In the genomic region with DNA sequence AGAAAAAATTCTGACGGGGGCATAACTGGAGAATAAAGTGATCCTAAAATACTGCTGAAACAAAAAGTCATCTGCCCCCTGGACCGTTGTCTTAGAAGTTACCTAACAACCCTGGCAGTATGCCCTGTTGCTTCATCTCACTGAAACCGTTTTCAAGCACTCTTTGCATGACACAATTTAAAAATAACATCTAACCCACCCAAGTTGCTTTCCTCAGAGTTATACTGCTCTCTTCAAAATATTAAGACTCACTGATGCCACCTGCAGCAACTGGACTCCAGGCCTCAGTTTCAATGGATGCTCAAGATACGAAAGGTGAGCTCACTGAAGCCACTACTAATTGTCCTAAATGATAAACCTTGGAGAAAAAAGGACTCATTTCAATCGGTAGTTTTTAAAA, we compare ENCODE assay signal across 11 cellular contexts. TPM values are rescaled to one million over a fixed set of nuclear protein-coding genes. Genes with fewer than 3 reads are reported as not detected.
DNase-seq lines count a peak whose midpoint lies in the region; ATAC-seq, FAIRE-seq and TF ChIP-seq lines count a peak whose summit lies in the region.
"Had no signal": no experiment of that assay in that cellular context is flagged by ENCODE, and none has a peak within 500 bp of the region (broad histone marks: within the 10 kb centered on the region; RNA-seq: fewer than 3 reads in every experiment).

No MANE protein-coding gene starts in this region.

- no peak for TF ChIP-seq POLR2A in A549 (IDR thresholded peaks at IDR 0.05; ENCODE audit: low read length)

- H3K27ac ChIP-seq in A549 (peak overlapping the region; percentile 41 to 80; a peak in 5 of 6 replicates), KOPT-K1 (ENCODE audit: low read depth, low read length, poor library complexity, severe bottlenecking) (peak overlapping the region; percentile 33), foreskin keratinocyte (no peak overlapping the region)
- H3K27ac ChIP-seq: C4-2B had no signal

- TF ChIP-seq CTCF in A549 (IDR thresholded peaks at IDR 0.05) (0 out of 3 replicates have a peak, but pooled peaks have one; percentile 20), foreskin keratinocyte (conservative IDR thresholded peaks at IDR 0.05) (no peak)

- CTCF ChIA-PET in A549 (lab: Yijun Ruan, JAX), result interaction anchor here (1.5 to 1.6 kb wide), 2 partner anchors 12 to 54 kb away, joined by 6 read pairs; no protein-coding TSS in a partner anchor

- DNase-seq in A549 (ENCODE audit: low read depth in 1 of 2, low spot score in 1 of 2) (peak in 1 of 2 experiments; percentile 66), fibroblast of gingiva (ENCODE audit: low read depth) (peak; percentile 92), NCI-H526 treated with DMSO at 0.1 percent for 48 hours (lab: John Stamatoyannopoulos, UW) (no peak), NCI-H1105 treated with DMSO at 0.1 percent for 48 hours (lab: John Stamatoyannopoulos, UW) (no peak), foreskin keratinocyte (no peak)
- no peak for DNase-seq in activated CD4-positive, alpha-beta T cell treated with anti-CD3 and anti-CD28 coated beads for 48 hours

- peak in 1 of 2 experiments; percentile 54; a peak in 3 of 5 replicates for TF ChIP-seq RAD21 in A549 (conservative IDR thresholded peaks at IDR 0.05 in 1 of 2, IDR thresholded peaks at IDR 0.05 in 1 of 2)

- H3K4me3 ChIP-seq in A549, result no peak overlapping the region
- H3K4me3 ChIP-seq: mucosa of descending colon had no signal

- H3K4me1 ChIP-seq in A549 (peaks cover 68% of the 10 kb centered on the region), foreskin keratinocyte (no peaks in the 10 kb centered on the region)

- POLR2A ChIA-PET in A549 (lab: Yijun Ruan, JAX), result no interaction called here

- ATAC-seq in A549 (peak; percentile 23 to 69; a peak in 5 of 6 replicates), GM21360 (IDR thresholded peaks at IDR 0.05; ENCODE audit: unreplicated experiment) (peak; percentile 60), foreskin keratinocyte (no peak)
- ATAC-seq: mucosa of descending colon had no signal

- H3K36me3 ChIP-seq in KOPT-K1 (ENCODE audit: insufficient read depth, low read length), result peaks cover 91% of the 10 kb centered on the region

- no peak for FAIRE-seq in A549 (lab: Jason Lieb, UNC)
- FAIRE-seq: bronchial epithelial cell had no signal

- H3K27me3 ChIP-seq in foreskin keratinocyte, result no peaks in the 10 kb centered on the region

- peak; percentile 29 to 63; a peak in 3 of 5 replicates for TF ChIP-seq EP300 in A549 (IDR thresholded peaks at IDR 0.05)

- H3K9me3 ChIP-seq in A549 (peaks cover 8% of the 10 kb centered on the region; the same call in 2 of the 3 replicates), KOPT-K1 (ENCODE audit: insufficient read depth, low read length, poor library complexity, severe bottlenecking) (peaks cover 16% of the 10 kb centered on the region)
- H3K9me3 ChIP-seq: mucosa of descending colon had no signal

- H3K4me2 ChIP-seq in A549, result peak overlapping the region; percentile 29

- WGBS in A549 (ENCODE audit: missing lambda C conversion rate), result 48% methylated on average over 5 of the region's 5 CpGs

TF ChIP-seq in A549, 52 proteins besides CTCF, POLR2A, EP300 and RAD21:
- TF ChIP-seq SMC3 (IDR thresholded peaks at IDR 0.05) (peak; percentile 53; the same call in 2 of the 3 replicates), RFX5 (IDR thresholded peaks at IDR 0.05) (no peak), HDAC2 (IDR thresholded peaks at IDR 0.05) (no peak), JUN (IDR thresholded peaks at IDR 0.05) (peak in 1 of 2 experiments; percentile 42; a peak in 1 of 5 replicates), EHMT2 (IDR thresholded peaks at IDR 0.05; ENCODE audit: low read depth) (no peak), MYC (IDR thresholded peaks at IDR 0.05; ENCODE audit: borderline replicate concordance, low read length) (no peak), JUNB (IDR thresholded peaks at IDR 0.05) (0 out of 2 replicates have a peak, but pooled peaks have one; percentile 20), PBX3 (IDR thresholded peaks at IDR 0.05) (no peak), HOXA7 (CRISPR knock-in tag; IDR thresholded peaks at IDR 0.05) (no peak), MAZ (IDR thresholded peaks at IDR 0.05; ENCODE audit: borderline replicate concordance, low read depth, low read length) (no peak), ZC3H11A (IDR thresholded peaks at IDR 0.05) (no peak), HEYL (CRISPR knock-in tag; IDR thresholded peaks at IDR 0.05) (no peak), TP53 (CRISPR knock-in tag; IDR thresholded peaks at IDR 0.05) (no peak), POLR2AphosphoS2 (conservative IDR thresholded peaks at IDR 0.05; ENCODE audit: low read length) (no peak), FOSB (CRISPR knock-in tag; IDR thresholded peaks at IDR 0.05) (no peak), CEBPB (IDR thresholded peaks at IDR 0.05) (peak; percentile 73 to 90), RCOR1 (IDR thresholded peaks at IDR 0.05; ENCODE audit: low read depth, low read length) (no peak), ZNF302 (CRISPR knock-in tag; IDR thresholded peaks at IDR 0.05) (no peak), TFCP2L1 (CRISPR knock-in tag; IDR thresholded peaks at IDR 0.05) (no peak), ZSCAN20 (CRISPR knock-in tag; IDR thresholded peaks at IDR 0.05) (no peak), NR3C1 (IDR thresholded peaks at IDR 0.05) (no peak), CHD2 (IDR thresholded peaks at IDR 0.05; ENCODE audit: low read length, partially characterized antibody) (no peak), HES2 (IDR thresholded peaks at IDR 0.05) (0 out of 2 replicates have a peak, but pooled peaks have one; percentile 26), PHF8 (IDR thresholded peaks at IDR 0.05; ENCODE audit: borderline replicate concordance, low read depth) (no peak), ZFP36 (IDR thresholded peaks at IDR 0.05; ENCODE audit: borderline replicate concordance, partially characterized antibody) (no peak), CBX8 (IDR thresholded peaks at IDR 0.05) (no peak), NPAS2 (CRISPR knock-in tag; IDR thresholded peaks at IDR 0.05; ENCODE audit: borderline replicate concordance) (no peak)
- TF ChIP-seq, protein P1, sequence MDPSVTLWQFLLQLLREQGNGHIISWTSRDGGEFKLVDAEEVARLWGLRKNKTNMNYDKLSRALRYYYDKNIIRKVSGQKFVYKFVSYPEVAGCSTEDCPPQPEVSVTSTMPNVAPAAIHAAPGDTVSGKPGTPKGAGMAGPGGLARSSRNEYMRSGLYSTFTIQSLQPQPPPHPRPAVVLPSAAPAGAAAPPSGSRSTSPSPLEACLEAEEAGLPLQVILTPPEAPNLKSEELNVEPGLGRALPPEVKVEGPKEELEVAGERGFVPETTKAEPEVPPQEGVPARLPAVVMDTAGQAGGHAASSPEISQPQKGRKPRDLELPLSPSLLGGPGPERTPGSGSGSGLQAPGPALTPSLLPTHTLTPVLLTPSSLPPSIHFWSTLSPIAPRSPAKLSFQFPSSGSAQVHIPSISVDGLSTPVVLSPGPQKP (IDR thresholded peaks at IDR 0.05; ENCODE audit: low read depth, low read length), result no peak
- TF ChIP-seq, protein P2, sequence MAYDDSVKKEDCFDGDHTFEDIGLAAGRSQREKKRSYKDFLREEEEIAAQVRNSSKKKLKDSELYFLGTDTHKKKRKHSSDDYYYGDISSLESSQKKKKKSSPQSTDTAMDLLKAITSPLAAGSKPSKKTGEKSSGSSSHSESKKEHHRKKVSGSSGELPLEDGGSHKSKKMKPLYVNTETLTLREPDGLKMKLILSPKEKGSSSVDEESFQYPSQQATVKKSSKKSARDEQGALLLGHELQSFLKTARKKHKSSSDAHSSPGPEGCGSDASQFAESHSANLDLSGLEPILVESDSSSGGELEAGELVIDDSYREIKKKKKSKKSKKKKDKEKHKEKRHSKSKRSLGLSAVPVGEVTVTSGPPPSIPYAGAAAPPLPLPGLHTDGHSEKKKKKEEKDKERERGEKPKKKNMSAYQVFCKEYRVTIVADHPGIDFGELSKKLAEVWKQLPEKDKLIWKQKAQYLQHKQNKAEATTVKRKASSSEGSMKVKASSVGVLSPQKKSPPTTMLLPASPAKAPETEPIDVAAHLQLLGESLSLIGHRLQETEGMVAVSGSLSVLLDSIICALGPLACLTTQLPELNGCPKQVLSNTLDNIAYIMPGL (CRISPR knock-in tag; IDR thresholded peaks at IDR 0.05; ENCODE audit: borderline replicate concordance), result no peak

RNA-seq across cellular contexts. Expression of gene CDK6, which starts 57.4 kb away (rescaled TPM):
- polyA plus RNA-seq in A549 (2011; rRNA removed) (22.4 and 25.9 TPM in 2 replicates), A549 (2017; fragmentation: RNase III; extraction: RNeasy Plus Mini Kit Qiagen cat#74134 plus additional on column Dnase treatment) (12.9 to 16.1 TPM (median 13.6 TPM) in 3 replicates), foreskin keratinocyte (9.8 and 9.9 TPM in 2 replicates)
- 6.9 and 7.9 TPM in 2 replicates for polyA plus RNA-seq in A549 (2012; cell fraction: cytosol; rRNA removed)
- 13.6 and 14.3 TPM in 2 replicates for polyA plus RNA-seq in A549 (2012; cell fraction: nucleus; rRNA removed)
- 51.8 and 65.6 TPM in 2 replicates for polyA minus RNA-seq in A549 (2011; rRNA and poly(A)+ RNA removed)
- total RNA-seq in foreskin keratinocyte, result 80.6 and 96.9 TPM in 2 replicates
